Comparison of ENCODE assay signal across 10 cellular contexts in genomic region chr2:111975053-111975552, GRCh38.
DNase-seq lines count a peak whose midpoint lies in the region; FAIRE-seq and TF ChIP-seq lines count a peak whose summit lies in the region.
"Had no signal": no experiment of that assay in that cellular context is flagged by ENCODE, and none has a peak within 500 bp of the region (broad histone marks: within the 10 kb centered on the region; RNA-seq: fewer than 3 reads in every experiment).

No MANE protein-coding gene starts in this region.

- TF ChIP-seq CTCF in bronchial epithelial cell (IDR thresholded peaks at IDR 0.05; ENCODE audit: insufficient read depth, low read length, severe bottlenecking) (no peak), BE2C (IDR thresholded peaks at IDR 0.05; ENCODE audit: low read depth, low read length) (no peak)

- no peak overlapping the region for H4K8ac ChIP-seq in mesenchymal stem cell (ENCODE audit: low read length)

- peak overlapping the region; percentile 93 for H3K27ac ChIP-seq in mesenchymal stem cell (ENCODE audit: low read length, poor library complexity, severe bottlenecking)
- H3K27ac ChIP-seq: body of pancreas had no signal

- no peak overlapping the region for H2BK120ac ChIP-seq in mesenchymal stem cell (ENCODE audit: low read depth, low read length)

- no peaks in the 10 kb centered on the region for H3K4me1 Mint-ChIP-seq in activated naive CD4-positive, alpha-beta T cell treated with anti-CD3 and anti-CD28 coated beads for 36 hours (ENCODE audit: low read depth)
- H3K4me1 Mint-ChIP-seq in activated naive CD4-positive, alpha-beta T cell treated with anti-CD3 and anti-CD28 coated beads, Interleukin-2, amount 10 ng/mL, durations not matched to agents 7 days and 5 days, result peaks cover 4% of the 10 kb centered on the region

- H2BK5ac ChIP-seq in mesenchymal stem cell (ENCODE audit: low read depth, low read length, poor library complexity, severe bottlenecking), result no peak overlapping the region

- CTCF ChIA-PET in activated naive CD4-positive, alpha-beta T cell treated with anti-CD3 and anti-CD28 coated beads for 36 hours (lab: Charles Lee), result no interaction called here
- CTCF ChIA-PET in activated naive CD4-positive, alpha-beta T cell treated with anti-CD3 and anti-CD28 coated beads, Interleukin-2, amount 10 ng/mL, durations not matched to agents 7 days and 5 days (lab: Charles Lee), result no interaction called here

- H3K36me3 ChIP-seq in bronchial epithelial cell (ENCODE audit: control insufficient read depth, insufficient read depth, low read length) (no peaks in the 10 kb centered on the region), mesenchymal stem cell (ENCODE audit: control insufficient read depth in 1 of 2, insufficient read depth in 2 of 2, low read depth in 1 of 2, low read length in 2 of 2) (no peaks in the 10 kb centered on the region), BE2C (no peaks in the 10 kb centered on the region)

- DNase-seq in Ammon's horn (ENCODE audit: low spot score) (peak; percentile 16), LoVo (ENCODE audit: low spot score) (peak; percentile 86), bronchial epithelial cell (ENCODE audit: low read depth) (peak; percentile 100), mesenchymal stem cell (peak; percentile 92), BE2C (no peak)
- no peak for DNase-seq in activated naive CD4-positive, alpha-beta T cell treated with anti-CD3 and anti-CD28 coated beads for 36 hours
- no peak for DNase-seq in stimulated activated CD4-positive, alpha-beta T cell treated with anti-CD3 and anti-CD28 coated beads, Interleukin-4, amount 100 ng/mL, for 4 hours
- no peak for DNase-seq in activated naive CD4-positive, alpha-beta T cell treated with anti-CD3 and anti-CD28 coated beads, Interleukin-2, amount 10 ng/mL, durations not matched to agents 7 days and 5 days
- DNase-seq: body of pancreas, NCI-H2029 had no signal

- H3K9me3 ChIP-seq in mesenchymal stem cell (ENCODE audit: control insufficient read depth, low read length) (peaks cover 15% of the 10 kb centered on the region), BE2C (no peaks in the 10 kb centered on the region)
- H3K9me3 ChIP-seq: body of pancreas had no signal

- H3K4me3 ChIP-seq in bronchial epithelial cell (ENCODE audit: low read depth, low read length) (no peak overlapping the region), mesenchymal stem cell (ENCODE audit: insufficient read depth in 1 of 2, low read depth in 1 of 2, low read length in 2 of 2) (no peak overlapping the region), BE2C (ENCODE audit: low read depth, low read length) (no peak overlapping the region)
- H3K4me3 ChIP-seq: body of pancreas had no signal

- no peak overlapping the region for H3K4me3 Mint-ChIP-seq in activated naive CD4-positive, alpha-beta T cell treated with anti-CD3 and anti-CD28 coated beads for 36 hours
- no peak overlapping the region for H3K4me3 Mint-ChIP-seq in activated naive CD4-positive, alpha-beta T cell treated with anti-CD3 and anti-CD28 coated beads, Interleukin-2, amount 10 ng/mL, durations not matched to agents 7 days and 5 days

- H3K27me3 Mint-ChIP-seq in activated naive CD4-positive, alpha-beta T cell treated with anti-CD3 and anti-CD28 coated beads for 36 hours (ENCODE audit: low read depth), result peaks cover 10% of the 10 kb centered on the region
- peaks cover 33% of the 10 kb centered on the region for H3K27me3 Mint-ChIP-seq in activated naive CD4-positive, alpha-beta T cell treated with anti-CD3 and anti-CD28 coated beads, Interleukin-2, amount 10 ng/mL, durations not matched to agents 7 days and 5 days

- no peak overlapping the region for H2AFZ ChIP-seq in mesenchymal stem cell (ENCODE audit: low read depth, low read length)

- H3K79me1 ChIP-seq in mesenchymal stem cell (replicated peaks; ENCODE audit: low read length, poor library complexity, severe bottlenecking), result peaks cover 5% of the 10 kb centered on the region

- no peak overlapping the region for H2BK12ac ChIP-seq in mesenchymal stem cell (ENCODE audit: low read length in 2 of 2)

- no peak overlapping the region for H4K91ac ChIP-seq in mesenchymal stem cell (ENCODE audit: low read length)

- no peak overlapping the region for H3K27ac Mint-ChIP-seq in activated naive CD4-positive, alpha-beta T cell treated with anti-CD3 and anti-CD28 coated beads for 36 hours
- no peak overlapping the region for H3K27ac Mint-ChIP-seq in activated naive CD4-positive, alpha-beta T cell treated with anti-CD3 and anti-CD28 coated beads, Interleukin-2, amount 10 ng/mL, durations not matched to agents 7 days and 5 days

- no peak overlapping the region for H2AK5ac ChIP-seq in mesenchymal stem cell (ENCODE audit: low read length, severe bottlenecking)

- peak overlapping the region in 1 of 2 experiments; percentile 5 for H3K23ac ChIP-seq in mesenchymal stem cell (ENCODE audit: low read length in 2 of 2)

- no peak overlapping the region for H3K4ac ChIP-seq in mesenchymal stem cell (ENCODE audit: low read depth in 1 of 2, low read length in 2 of 2)

- WGBS in mesenchymal stem cell, result 0% methylated on average over 11 of the region's 11 CpGs

- peaks cover 7% of the 10 kb centered on the region for H3K9me3 Mint-ChIP-seq in activated naive CD4-positive, alpha-beta T cell treated with anti-CD3 and anti-CD28 coated beads for 36 hours
- H3K9me3 Mint-ChIP-seq in activated naive CD4-positive, alpha-beta T cell treated with anti-CD3 and anti-CD28 coated beads, Interleukin-2, amount 10 ng/mL, durations not matched to agents 7 days and 5 days, result peaks cover 14% of the 10 kb centered on the region

- H2BK15ac ChIP-seq in mesenchymal stem cell (ENCODE audit: low read depth, poor library complexity, severe bottlenecking), result no peak overlapping the region

- intact Hi-C loops in activated naive CD4-positive, alpha-beta T cell treated with anti-CD3 and anti-CD28 coated beads for 36 hours (cut with micrococcal nuclease), result no loop called here

- H3K18ac ChIP-seq in mesenchymal stem cell (ENCODE audit: low read depth in 1 of 2, low read length in 2 of 2), result no peak overlapping the region

- H3K4me1 ChIP-seq in mesenchymal stem cell (ENCODE audit: control insufficient read depth, insufficient read depth, low read depth, low read length) (peaks cover 12% of the 10 kb centered on the region), BE2C (no peaks in the 10 kb centered on the region)
- H3K4me1 ChIP-seq: body of pancreas had no signal

- H3K4me2 ChIP-seq in mesenchymal stem cell (ENCODE audit: low read length, poor library complexity, severe bottlenecking), result no peak overlapping the region

- H3K36me3 Mint-ChIP-seq in activated naive CD4-positive, alpha-beta T cell treated with anti-CD3 and anti-CD28 coated beads for 36 hours (ENCODE audit: low read depth), result no peaks in the 10 kb centered on the region
- H3K36me3 Mint-ChIP-seq in activated naive CD4-positive, alpha-beta T cell treated with anti-CD3 and anti-CD28 coated beads, Interleukin-2, amount 10 ng/mL, durations not matched to agents 7 days and 5 days, result no peaks in the 10 kb centered on the region

- FAIRE-seq in bronchial epithelial cell (lab: Jason Lieb, UNC), result peak; percentile 96

- H3K9ac ChIP-seq in mesenchymal stem cell (ENCODE audit: low read length), result no peak overlapping the region

- H3K14ac ChIP-seq in mesenchymal stem cell (ENCODE audit: low read length in 2 of 2), result no peak overlapping the region

- no peaks in the 10 kb centered on the region for H3K27me3 ChIP-seq in bronchial epithelial cell (ENCODE audit: control insufficient read depth, insufficient read depth, low read length)
- peaks cover 0 to 5% of the 10 kb centered on the region in 2 experiments for H3K27me3 ChIP-seq in mesenchymal stem cell (ENCODE audit: control insufficient read depth in 1 of 2, insufficient read depth in 1 of 2, low read length in 2 of 2)
- no peaks in the 10 kb centered on the region for H3K27me3 ChIP-seq in BE2C
- H3K27me3 ChIP-seq: body of pancreas had no signal

Comparison
In these comparisons a context has a peak if more than half of its experiments do, and no peak if none do; other contexts are left out.
1. DNase-seq: peak in Ammon's horn (single experiment), LoVo (single experiment), bronchial epithelial cell (single experiment) and mesenchymal stem cell (single experiment); none in activated naive CD4-positive, alpha-beta T cell treated with anti-CD3 and anti-CD28 coated beads for 36 hours (single experiment), stimulated activated CD4-positive, alpha-beta T cell treated with anti-CD3 and anti-CD28 coated beads, Interleukin-4, amount 100 ng/mL, for 4 hours (0 of 2), BE2C (single experiment) and activated naive CD4-positive, alpha-beta T cell treated with anti-CD3 and anti-CD28 coated beads, Interleukin-2, amount 10 ng/mL, durations not matched to agents 7 days and 5 days (single experiment).